Comparison of ENCODE assay signal across 13 cellular contexts in genomic region chr1:226252841-226253240, GRCh38. TPM values are rescaled to one million over a fixed set of nuclear protein-coding genes. Genes with fewer than 3 reads are reported as not detected.
"Had no signal": no experiment of that assay in that cellular context is flagged by ENCODE, and none has a peak within 500 bp of the region (broad histone marks: within the 10 kb centered on the region; RNA-seq: fewer than 3 reads in every experiment).

No MANE protein-coding gene starts in this region.

RNA-seq across cellular contexts. Expression of gene MIXL1, which starts 29.4 kb away (rescaled TPM):
- total RNA-seq: activated naive CD4-positive, alpha-beta T cell treated with anti-CD3 and anti-CD28 coated beads for 36 hours; activated naive CD8-positive, alpha-beta T cell treated with anti-CD3 and anti-CD28 coated beads, Interleukin-2, amount 10 ng/mL, durations not matched to agents 7 days and 5 days; activated T-cell treated with anti-CD3 and anti-CD28 coated beads, Interleukin-2, amount 50 U/mL, for 4 hours; activated T-cell treated with anti-CD3 and anti-CD28 coated beads, Interleukin-2, amount 50 U/mL, for 72 hours; activated T-helper 1 cell treated with anti-CD3 and anti-CD28 coated beads, Interleukin-12 subunit alpha, Interleukin-12 subunit beta, Interleukin-2, Interleukin-4 antibody, amounts not matched to agents 30 ng/mL and 10 ng/mL and 1 ng/mL, durations not matched to agents 14 hours and 24 hours and 36 hours; activated T-helper 2 cell treated with anti-CD3 and anti-CD28 coated beads, Interferon-gamma antibody, Interleukin-2, Interleukin-4, amounts not matched to agents 10 μg/mL and 5 μg/mL and 100 μg/mL, durations not matched to agents 14 hours and 24 hours and 36 hours; adrenal gland; ascending aorta; body of pancreas; breast epithelium; bronchial epithelial cell had no signal
- polyA plus RNA-seq: adipose tissue, aorta had no signal
